ENCODE assay signal across 8 cellular contexts in genomic region chr2:45643543-45644542, GRCh38. TPM values are rescaled to one million over a fixed set of nuclear protein-coding genes. Genes with fewer than 3 reads are reported as not detected.
DNase-seq lines count a peak whose midpoint lies in the region; ATAC-seq, FAIRE-seq and TF ChIP-seq lines count a peak whose summit lies in the region.

No MANE protein-coding gene starts in this region.

- H3K4me1 ChIP-seq in SJCRH30 (no peaks in the 10 kb centered on the region), ovary (ENCODE audit: insufficient read depth) (no peaks in the 10 kb centered on the region), upper lobe of left lung (peaks cover 13 to 20% (median 19%) of the 10 kb centered on the region in 4 donors)

- no peaks in the 10 kb centered on the region for H3K36me3 Mint-ChIP-seq in CD14-positive monocyte

- TF ChIP-seq POLR2A in ovary (IDR thresholded peaks at IDR 0.05) (peak; percentile 27), upper lobe of left lung (IDR thresholded peaks at IDR 0.05) (no peak)

- intact Hi-C loops in CD14-positive monocyte (cut with micrococcal nuclease), result loop anchor here (2.0 to 5.0 kb wide), 3 partner anchors 133 to 293 kb away; no protein-coding TSS in a partner anchor
- intact Hi-C loops in Right ventricle myocardium superior (cut with DNase I), result loop anchor here (2.0 kb wide), 2 partner anchors 133 to 293 kb away; no protein-coding TSS in a partner anchor
- intact Hi-C loops in ovary (cut with DNase I), result loop anchor here (2.0 to 10.0 kb wide), 6 partner anchors 131 to 295 kb away; no protein-coding TSS in a partner anchor

- H3K27ac ChIP-seq in SJCRH30 (no peak overlapping the region), ovary (no peak overlapping the region), upper lobe of left lung (peak overlapping the region; percentile 2 to 73 (median 50))

- peak overlapping the region in 3 of 7 donors; percentile 54 to 89 (median 56) for H3K27ac Mint-ChIP-seq in CD14-positive monocyte

- peak overlapping the region; percentile 48 for H3K4me3 ChIP-seq in SJCRH30
- H3K4me3 ChIP-seq in ovary, result peak overlapping the region; percentile 24
- H3K4me3 ChIP-seq in upper lobe of left lung, result peak overlapping the region; percentile 19 to 58 (median 49)

- peak overlapping the region; percentile 79 to 86 for H3K4me3 Mint-ChIP-seq in CD14-positive monocyte

- peaks cover 0 to 5% (median 0%) of the 10 kb centered on the region in 7 donors for H3K9me3 Mint-ChIP-seq in CD14-positive monocyte

- ATAC-seq in GM19395 (IDR thresholded peaks at IDR 0.05; ENCODE audit: unreplicated experiment) (peak; percentile 71), Right ventricle myocardium superior (ENCODE audit: poor library complexity) (peak; percentile 99), upper lobe of left lung (ENCODE audit: low FRiP score in 2 of 2) (peak; percentile 93 to 98)

- H3K9me3 ChIP-seq in SJCRH30 (replicated peaks) (no peaks in the 10 kb centered on the region), ovary (no peaks in the 10 kb centered on the region), upper lobe of left lung (no peaks in the 10 kb centered on the region)

- WGBS in ovary, 3 donors, result 13 to 15% (median 13%) methylated on average over 47 to 49 of the region's 49 CpGs
- 14 to 26% methylated on average over 20 to 40 of the region's 49 CpGs for WGBS in upper lobe of left lung, 2 donors

- H3K4me1 Mint-ChIP-seq in CD14-positive monocyte, result peaks cover 16% of the 10 kb centered on the region

- TF ChIP-seq EP300 in ovary (IDR thresholded peaks at IDR 0.05) (no peak), upper lobe of left lung (IDR thresholded peaks at IDR 0.05) (no peak)

- TF ChIP-seq CTCF in CD14-positive monocyte (IDR thresholded peaks at IDR 0.05) (peak; percentile 93), ovary (IDR thresholded peaks at IDR 0.05) (peak; percentile 94 to 98 (median 98)), upper lobe of left lung (IDR thresholded peaks at IDR 0.05) (peak; percentile 98 to 100 (median 99))

- DNase-seq in CD14-positive monocyte (ENCODE audit: low spot score) (peak; percentile 52), HTR-8/SVneo (ENCODE audit: insufficient read length, low spot score) (peak; percentile 81), SJCRH30 (peak; percentile 66 to 86), Right ventricle myocardium superior (peak; percentile 83), ovary (peak; percentile 59 to 84 (median 76)), upper lobe of left lung (peak; percentile 79 to 96)
- peak; percentile 75 for DNase-seq in activated naive CD4-positive, alpha-beta T cell treated with anti-CD3 and anti-CD28 coated beads, Interleukin-2, amount 50 U/mL, for 16 hours

- H3K27me3 Mint-ChIP-seq in CD14-positive monocyte (ENCODE audit: low read depth in 3 of 3), result peaks cover 18 to 27% (median 18%) of the 10 kb centered on the region in 3 donors

- H3K27me3 ChIP-seq in SJCRH30 (peaks cover 5% of the 10 kb centered on the region; the same call in 1 of the 2 replicates), ovary (no peaks in the 10 kb centered on the region), upper lobe of left lung (no peaks in the 10 kb centered on the region)

- FAIRE-seq in HTR-8/SVneo (lab: Jason Lieb, UNC), result peak; percentile 94

- H3K36me3 ChIP-seq in SJCRH30, result no peaks in the 10 kb centered on the region
- H3K36me3 ChIP-seq in ovary, result no peaks in the 10 kb centered on the region
- no peaks in the 10 kb centered on the region for H3K36me3 ChIP-seq in upper lobe of left lung

RNA-seq across cellular contexts. Expression of gene PRKCE, which starts 7.6 kb away (rescaled TPM):
- polyA plus RNA-seq in CD14-positive monocyte (1 to 10 TPM; 1.3 to 2.3 TPM), ovary (1 to 10 TPM; 3.1 to 4.8 TPM)
- 9.8 and 11.9 TPM in 2 replicates for total RNA-seq in SJCRH30 (2014; rRNA removed; shearing (Covaris generic))
- total RNA-seq in Right ventricle myocardium superior (12.5 TPM), ovary (10 to 100 TPM; 12.3 to 22.8 (median 15.7) TPM), upper lobe of left lung (100 to 1,000 TPM in 2 of 6 donors, 10 to 100 TPM in 4; 54.9 to 124 (median 75.6) TPM)

RNA-seq across cellular contexts. Expression of gene SRBD1, which starts 32.8 kb away (rescaled TPM):
- polyA plus RNA-seq in CD14-positive monocyte (1 to 10 TPM; 7.0 to 9.2 TPM), ovary (1 to 10 TPM; 4.8 to 7.7 TPM)
- 33.3 and 38.0 TPM in 2 replicates for total RNA-seq in SJCRH30 (2014; rRNA removed; shearing (Covaris generic))
- total RNA-seq in Right ventricle myocardium superior (6.6 TPM), ovary (10 to 100 TPM; 13.1 to 34.8 (median 16.7) TPM), upper lobe of left lung (10 to 100 TPM; 16.4 to 38.3 (median 19.0) TPM)

Comparison
In these comparisons a context has a peak if more than half of its experiments do, and no peak if none do; other contexts are left out.
1. H3K27ac ChIP-seq: peak in upper lobe of left lung (4 of 4); none in SJCRH30 (single experiment) and ovary (0 of 2).
2. Peak in every context shown above with its lines, with median percentiles within 50 percentile points of each other: DNase-seq, CTCF ChIP-seq, ATAC-seq and H3K4me3 ChIP-seq.